Comparison of ENCODE assay signal across 8 cellular contexts in the genomic region with DNA sequence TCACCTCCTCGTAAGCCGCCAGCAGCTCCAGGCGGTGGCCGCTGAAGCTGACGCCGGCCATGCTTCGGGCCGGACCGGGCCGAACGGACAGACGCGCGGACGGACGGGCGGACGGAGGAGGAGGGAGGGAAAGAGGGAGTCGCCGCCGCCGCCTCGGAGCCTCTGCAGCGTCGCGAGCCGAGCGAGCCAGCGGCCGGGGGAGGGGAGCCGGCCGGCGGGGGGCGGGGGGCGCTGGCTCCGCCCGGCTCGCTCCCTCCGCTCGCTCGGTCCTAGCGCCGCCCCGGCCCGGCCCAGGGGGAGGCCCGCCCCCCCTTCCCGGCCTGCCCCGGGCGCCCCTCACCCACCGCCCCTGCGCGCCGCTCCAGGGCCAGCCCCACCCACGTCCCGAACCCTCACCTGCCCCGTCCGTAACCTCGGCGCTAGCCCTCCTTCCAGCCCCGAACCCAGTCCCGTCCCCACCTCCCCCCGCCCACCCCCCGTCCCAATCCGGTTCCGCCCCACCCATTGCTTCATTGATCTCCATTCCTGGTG. TPM values are rescaled to one million over a fixed set of nuclear protein-coding genes. Genes with fewer than 3 reads are reported as not detected.
DNase-seq lines count a peak whose midpoint lies in the region; ATAC-seq and TF ChIP-seq lines count a peak whose summit lies in the region.

A gene (minus strand): TSS at position 174 of the 531 bp plus-strand sequence. CDS start 113 bp downstream, at position 61.

- ATAC-seq in omental fat pad (ENCODE audit: low FRiP score) = peak; percentile 61

- H3K27ac Mint-ChIP-seq in activated naive CD4-positive, alpha-beta T cell treated with anti-CD3 and anti-CD28 coated beads, Interleukin-2, amount 10 ng/mL, durations not matched to agents 7 days and 5 days = no peak within 1 kb of the TSS
- peak within 1 kb of the TSS; percentile 95 for H3K27ac Mint-ChIP-seq in glutamatergic neuron (ENCODE audit: unreplicated experiment)

- DNase-seq in 8988T = peak; percentile 97
- DNase-seq in GM10266 (ENCODE audit: extremely low spot score) = peak; percentile 95
- DNase-seq in LoVo (ENCODE audit: low spot score) = peak; percentile 47
- DNase-seq in activated naive CD4-positive, alpha-beta T cell treated with anti-CD3 and anti-CD28 coated beads, Interleukin-2, amount 10 ng/mL, durations not matched to agents 7 days and 5 days = peak; percentile 42
- peak; percentile 81 for DNase-seq in glutamatergic neuron
- DNase-seq in omental fat pad (ENCODE audit: low spot score) = no peak
- no peak for DNase-seq in putamen (ENCODE audit: low spot score)
- no peak for DNase-seq in OCI-M2 (lab: John Stamatoyannopoulos, UW; ENCODE audit: unreplicated experiment)

- no peaks in the 10 kb centered on the region for H3K9me3 Mint-ChIP-seq in activated naive CD4-positive, alpha-beta T cell treated with anti-CD3 and anti-CD28 coated beads, Interleukin-2, amount 10 ng/mL, durations not matched to agents 7 days and 5 days
- peaks cover 50% of the 10 kb centered on the region for H3K9me3 Mint-ChIP-seq in glutamatergic neuron (ENCODE audit: unreplicated experiment)

- H3K4me1 Mint-ChIP-seq in activated naive CD4-positive, alpha-beta T cell treated with anti-CD3 and anti-CD28 coated beads, Interleukin-2, amount 10 ng/mL, durations not matched to agents 7 days and 5 days = peaks cover 46% of the 10 kb centered on the region
- H3K4me1 Mint-ChIP-seq in glutamatergic neuron (ENCODE audit: low read depth, unreplicated experiment) = peaks cover 47% of the 10 kb centered on the region

- peaks cover 64% of the 10 kb centered on the region for H3K27me3 Mint-ChIP-seq in activated naive CD4-positive, alpha-beta T cell treated with anti-CD3 and anti-CD28 coated beads, Interleukin-2, amount 10 ng/mL, durations not matched to agents 7 days and 5 days
- peaks cover 59% of the 10 kb centered on the region for H3K27me3 Mint-ChIP-seq in glutamatergic neuron (ENCODE audit: unreplicated experiment)

- H3K4me3 Mint-ChIP-seq in activated naive CD4-positive, alpha-beta T cell treated with anti-CD3 and anti-CD28 coated beads, Interleukin-2, amount 10 ng/mL, durations not matched to agents 7 days and 5 days = peak within 1 kb of the TSS; percentile 71
- peak within 1 kb of the TSS; percentile 80 for H3K4me3 Mint-ChIP-seq in glutamatergic neuron (ENCODE audit: unreplicated experiment)

- TF ChIP-seq CTCF in GM10266 (IDR thresholded peaks at IDR 0.05; ENCODE audit: control insufficient read depth, insufficient read depth, low read depth, missing control alignments) (no peak), glutamatergic neuron (IDR thresholded peaks at IDR 0.05; ENCODE audit: partially characterized antibody, unreplicated experiment) (no peak), omental fat pad (IDR thresholded peaks at IDR 0.05) (no peak)

- H3K36me3 Mint-ChIP-seq in activated naive CD4-positive, alpha-beta T cell treated with anti-CD3 and anti-CD28 coated beads, Interleukin-2, amount 10 ng/mL, durations not matched to agents 7 days and 5 days = no peaks in the 10 kb centered on the region
- H3K36me3 Mint-ChIP-seq in glutamatergic neuron (ENCODE audit: unreplicated experiment) = no peaks in the 10 kb centered on the region

- CTCF ChIA-PET in activated naive CD4-positive, alpha-beta T cell treated with anti-CD3 and anti-CD28 coated beads, Interleukin-2, amount 10 ng/mL, durations not matched to agents 7 days and 5 days (lab: Charles Lee) = interaction anchor here (0.6 to 2.0 kb wide), 3 partner anchors 27 to 69 kb away, joined by 3 to 8 read pairs (median 3); no protein-coding TSS in a partner anchor

RNA-seq across cellular contexts. Expression of the gene that starts here (rescaled TPM):
- total RNA-seq in glutamatergic neuron (ENCODE audit: unreplicated experiment) (1,261 TPM), omental fat pad (10 to 100 TPM; 33.5 to 78.5 (median 38.3) TPM)

Comparison
In these comparisons a context has a peak if more than half of its experiments do, and no peak if none do; other contexts are left out.
1. RNA of the gene that starts here (total RNA-seq): 1,261 TPM in glutamatergic neuron (single experiment); 33.5 to 78.5 TPM in omental fat pad; every median in the first group is over 10 times any median in the second.
2. DNase-seq: peak in 8988T (single experiment), GM10266 (single experiment), LoVo (single experiment), activated naive CD4-positive, alpha-beta T cell treated with anti-CD3 and anti-CD28 coated beads, Interleukin-2, amount 10 ng/mL, durations not matched to agents 7 days and 5 days (single experiment) and glutamatergic neuron (single experiment); none in omental fat pad (single experiment), putamen (single experiment) and OCI-M2 (single experiment).